ENCODE assay signal across 18 cellular contexts in genomic region chr20:47117789-47118188, GRCh38.
DNase-seq lines count a peak whose midpoint lies in the region; ATAC-seq and TF ChIP-seq lines count a peak whose summit lies in the region.
"Had no signal": no experiment of that assay in that cellular context is flagged by ENCODE, and none has a peak within 500 bp of the region (broad histone marks: within the 10 kb centered on the region; RNA-seq: fewer than 3 reads in every experiment).

No MANE protein-coding gene starts in this region.

- 49 to 53% methylated on average over 5 of the region's 5 CpGs for WGBS in testis, 2 donors

- no peaks in the 10 kb centered on the region for H3K36me3 ChIP-seq in HEK293 (ENCODE audit: control insufficient read depth in 2 of 2, insufficient read depth in 1 of 2, low read length in 2 of 2)
- H3K36me3 ChIP-seq in testis (ENCODE audit: low read depth, missing control alignments) = no peaks in the 10 kb centered on the region

- no peak for TF ChIP-seq CTCF in HEK293 (tag by site-specific recombination; IDR thresholded peaks at IDR 0.05)
- TF ChIP-seq CTCF in brain (conservative IDR thresholded peaks at IDR 0.05) = no peak
- no peak for TF ChIP-seq CTCF in testis (IDR thresholded peaks at IDR 0.05)

- H3K27me3 Mint-ChIP-seq in brain = peaks cover 11% of the 10 kb centered on the region
- H3K27me3 Mint-ChIP-seq in stimulated activated naive CD8-positive, alpha-beta T cell treated with anti-CD3 and anti-CD28 coated beads, Interleukin-15, amount 100 ng/mL, for 72 hours = peaks cover 20% of the 10 kb centered on the region
- peaks cover 14 to 38% of the 10 kb centered on the region in 2 donors for H3K27me3 Mint-ChIP-seq in natural killer cell treated with Interleukin-12 subunit alpha and Interleukin-12 subunit beta and Interleukin-15 and Interleukin-18, amount 100 ng/mL, for 72 hours

- intact Hi-C loops in testis (cut with DNase I; ENCODE audit: low total_unique reads) = no loop called here

- H3K9me3 ChIP-seq in HEK293 (ENCODE audit: control insufficient read depth, insufficient read depth, low read depth, low read length) = no peaks in the 10 kb centered on the region
- no peaks in the 10 kb centered on the region for H3K9me3 ChIP-seq in testis

- no peak overlapping the region for H3K4me3 ChIP-seq in HEK293 (ENCODE audit: low read depth, low read length)
- H3K4me3 ChIP-seq in testis = no peak overlapping the region

- H3K4me1 ChIP-seq in HEK293 (ENCODE audit: control insufficient read depth, insufficient read depth, low read length) = peaks cover 7% of the 10 kb centered on the region
- no peaks in the 10 kb centered on the region for H3K4me1 ChIP-seq in testis

- peaks cover 22% of the 10 kb centered on the region for H3K4me1 Mint-ChIP-seq in brain
- no peaks in the 10 kb centered on the region for H3K4me1 Mint-ChIP-seq in stimulated activated naive CD8-positive, alpha-beta T cell treated with anti-CD3 and anti-CD28 coated beads, Interleukin-15, amount 100 ng/mL, for 72 hours
- H3K4me1 Mint-ChIP-seq in natural killer cell treated with Interleukin-12 subunit alpha and Interleukin-12 subunit beta and Interleukin-15 and Interleukin-18, amount 100 ng/mL, for 72 hours (ENCODE audit: low read depth in 2 of 2) = no peaks in the 10 kb centered on the region
- H3K4me1 Mint-ChIP-seq: T-cell had no signal

- H3K27ac ChIP-seq in HEK293 (ENCODE audit: extremely low read depth, low read depth, low read length) (peak overlapping the region; percentile 24; the same call in 1 of the 2 replicates), testis (peak overlapping the region; percentile 1 to 68)
- H3K27ac ChIP-seq: RWPE1, WERI-Rb-1 had no signal

- peak overlapping the region in 2 of 5 experiments; percentile 7 to 46 for H3K4me3 Mint-ChIP-seq in brain
- no peak overlapping the region for H3K4me3 Mint-ChIP-seq in stimulated activated naive CD8-positive, alpha-beta T cell treated with anti-CD3 and anti-CD28 coated beads, Interleukin-15, amount 100 ng/mL, for 72 hours
- no peak overlapping the region for H3K4me3 Mint-ChIP-seq in natural killer cell treated with Interleukin-12 subunit alpha and Interleukin-12 subunit beta and Interleukin-15 and Interleukin-18, amount 100 ng/mL, for 72 hours
- H3K4me3 Mint-ChIP-seq: activated CD8-positive, alpha-beta T cell treated with anti-CD3 and anti-CD28 coated beads for 36 hours; activated T-cell treated with anti-CD3 and anti-CD28 coated beads, Interleukin-2, amount 50 U/mL, for 72 hours; T-cell had no signal

- CTCF ChIA-PET in HEK293 (lab: Yijun Ruan, JAX) = no interaction called here

- H3K9me3 Mint-ChIP-seq in brain = peaks cover 0 to 14% (median 0%) of the 10 kb centered on the region in 5 experiments
- H3K9me3 Mint-ChIP-seq in stimulated activated naive CD8-positive, alpha-beta T cell treated with anti-CD3 and anti-CD28 coated beads, Interleukin-15, amount 100 ng/mL, for 72 hours = peaks cover 0 to 9% of the 10 kb centered on the region in 2 donors
- no peaks in the 10 kb centered on the region for H3K9me3 Mint-ChIP-seq in natural killer cell treated with Interleukin-12 subunit alpha and Interleukin-12 subunit beta and Interleukin-15 and Interleukin-18, amount 100 ng/mL, for 72 hours
- H3K9me3 Mint-ChIP-seq: activated CD8-positive, alpha-beta T cell treated with anti-CD3 and anti-CD28 coated beads for 36 hours had no signal

- no peaks in the 10 kb centered on the region for H3K27me3 ChIP-seq in testis

- POLR2A ChIA-PET in HEK293 (lab: Yijun Ruan, JAX) = no interaction called here

- DNase-seq in left kidney (ENCODE audit: low read depth, low spot score) (peak; percentile 44), testis (no peak)
- no peak for DNase-seq in stimulated activated naive CD8-positive, alpha-beta T cell treated with anti-CD3 and anti-CD28 coated beads, Interleukin-15, amount 100 ng/mL, for 72 hours
- no peak for DNase-seq in natural killer cell treated with Interleukin-12 subunit alpha and Interleukin-12 subunit beta and Interleukin-15 and Interleukin-18, amount 100 ng/mL, for 72 hours (ENCODE audit: low spot score)
- DNase-seq: activated CD8-positive, alpha-beta T cell treated with anti-CD3 and anti-CD28 coated beads for 36 hours; activated T-cell treated with anti-CD3 and anti-CD28 coated beads, Interleukin-2, amount 50 U/mL, for 72 hours; AML-193; cerebellar nuclear complex; NCI-H1105 treated with DMSO at 0.1 percent for 48 hours; NCI-H345; stimulated activated naive CD4-positive, alpha-beta T cell; T-cell; WERI-Rb-1 had no signal

- ATAC-seq in stimulated activated naive CD8-positive, alpha-beta T cell treated with anti-CD3 and anti-CD28 coated beads, Interleukin-15, amount 100 ng/mL, for 72 hours = no peak
- no peak for ATAC-seq in natural killer cell treated with Interleukin-12 subunit alpha and Interleukin-12 subunit beta and Interleukin-15 and Interleukin-18, amount 100 ng/mL, for 72 hours
- ATAC-seq in HG03175 (IDR thresholded peaks at IDR 0.05; ENCODE audit: unreplicated experiment) = no peak
- ATAC-seq in GM21390 (IDR thresholded peaks at IDR 0.05; ENCODE audit: unreplicated experiment) = no peak
- ATAC-seq: activated CD8-positive, alpha-beta T cell treated with anti-CD3 and anti-CD28 coated beads for 36 hours; activated T-cell treated with anti-CD3 and anti-CD28 coated beads, Interleukin-2, amount 50 U/mL, for 72 hours; T-cell had no signal

- H3K27ac Mint-ChIP-seq in brain = peak overlapping the region in 3 of 5 experiments; percentile 54 to 88 (median 85)
- no peak overlapping the region for H3K27ac Mint-ChIP-seq in stimulated activated naive CD8-positive, alpha-beta T cell treated with anti-CD3 and anti-CD28 coated beads, Interleukin-15, amount 100 ng/mL, for 72 hours
- no peak overlapping the region for H3K27ac Mint-ChIP-seq in natural killer cell treated with Interleukin-12 subunit alpha and Interleukin-12 subunit beta and Interleukin-15 and Interleukin-18, amount 100 ng/mL, for 72 hours
- H3K27ac Mint-ChIP-seq: activated CD8-positive, alpha-beta T cell treated with anti-CD3 and anti-CD28 coated beads for 36 hours; activated T-cell treated with anti-CD3 and anti-CD28 coated beads, Interleukin-2, amount 50 U/mL, for 72 hours; T-cell had no signal

- no peak for TF ChIP-seq POLR2A in testis (IDR thresholded peaks at IDR 0.05)

- peaks cover 3% of the 10 kb centered on the region for H3K36me3 Mint-ChIP-seq in brain
- no peaks in the 10 kb centered on the region for H3K36me3 Mint-ChIP-seq in natural killer cell treated with Interleukin-12 subunit alpha and Interleukin-12 subunit beta and Interleukin-15 and Interleukin-18, amount 100 ng/mL, for 72 hours
- H3K36me3 Mint-ChIP-seq: T-cell had no signal

TF ChIP-seq in HEK293, 187 proteins besides CTCF, POLR2A, EP300 and RAD21:
- TF ChIP-seq PRDM6 (tag by site-specific recombination; IDR thresholded peaks at IDR 0.05) = peak; percentile 50; the same call in 1 of the 2 replicates
- TF ChIP-seq MEIS1 (CRISPR knock-in tag; IDR thresholded peaks at IDR 0.05; ENCODE audit: borderline replicate concordance) = no peak
- TF ChIP-seq GLIS2 (tag by site-specific recombination; IDR thresholded peaks at IDR 0.05) = no peak
- TF ChIP-seq ZNF621 (tag by site-specific recombination; IDR thresholded peaks at IDR 0.05) = no peak
- TF ChIP-seq ZNF596 (tag by site-specific recombination; IDR thresholded peaks at IDR 0.05) = no peak
- TF ChIP-seq BCL6B (tag by site-specific recombination; IDR thresholded peaks at IDR 0.05) = no peak
- no peak for TF ChIP-seq KLF17 (tag by site-specific recombination; IDR thresholded peaks at IDR 0.05)
- TF ChIP-seq ZNF341 (tag by site-specific recombination; IDR thresholded peaks at IDR 0.05; ENCODE audit: low read depth) = no peak

Comparison
In these comparisons a context has a peak if more than half of its experiments do, and no peak if none do; other contexts are left out.
1. H3K27ac Mint-ChIP-seq: peak in brain (3 of 5); none in stimulated activated naive CD8-positive, alpha-beta T cell treated with anti-CD3 and anti-CD28 coated beads, Interleukin-15, amount 100 ng/mL, for 72 hours (0 of 2) and natural killer cell treated with Interleukin-12 subunit alpha and Interleukin-12 subunit beta and Interleukin-15 and Interleukin-18, amount 100 ng/mL, for 72 hours (0 of 2).